In genomic region chr14:91925727-91926121, GRCh38 we compare ENCODE assay signal across 17 cellular contexts. TPM values are rescaled to one million over a fixed set of nuclear protein-coding genes. Genes with fewer than 3 reads are reported as not detected.
DNase-seq lines count a peak whose midpoint lies in the region; ATAC-seq and TF ChIP-seq lines count a peak whose summit lies in the region.
"Had no signal": no experiment of that assay in that cellular context is flagged by ENCODE, and none has a peak within 500 bp of the region (broad histone marks: within the 10 kb centered on the region; RNA-seq: fewer than 3 reads in every experiment).

No MANE protein-coding gene starts in this region.

- no peak for TF ChIP-seq POLR2A in sigmoid colon (IDR thresholded peaks at IDR 0.05)

- H3K4me1 ChIP-seq in left ventricle myocardium inferior (peaks cover 44% of the 10 kb centered on the region), sigmoid colon (peaks cover 0 to 41% (median 7%) of the 10 kb centered on the region in 4 donors), aorta (ENCODE audit: control insufficient read depth in 1 of 2, insufficient read depth in 2 of 2, low read length in 2 of 2) (peaks cover 11 to 19% of the 10 kb centered on the region in 2 donors)

- DNase-seq in left ventricle myocardium inferior (no peak), left cardiac atrium (no peak), coronary artery (ENCODE audit: low spot score) (no peak), sigmoid colon (peak; percentile 58), aorta (peak in 1 of 2 donors; percentile 43)
- DNase-seq: DND-41, NCI-H187, NCI-H226, NCI-H524 treated with DMSO at 0.1 percent for 48 hours, SHP77 treated with DMSO at 0.1 percent for 48 hours had no signal

- H3K27ac ChIP-seq in left ventricle myocardium inferior (replicated peaks): peak overlapping the region; percentile 66
- H3K27ac ChIP-seq in coronary artery: peak overlapping the region; percentile 13 to 70
- peak overlapping the region in 3 of 4 donors; percentile 5 to 39 (median 20) for H3K27ac ChIP-seq in sigmoid colon
- peak overlapping the region; percentile 29 to 64 for H3K27ac ChIP-seq in aorta (ENCODE audit: low read depth in 1 of 2, low read length in 2 of 2)

- ATAC-seq in left cardiac atrium (no peak), aorta (ENCODE audit: low FRiP score) (no peak), GM18873 (IDR thresholded peaks at IDR 0.05; ENCODE audit: low FRiP score, unreplicated experiment) (no peak), HG02938 (IDR thresholded peaks at IDR 0.05; ENCODE audit: unreplicated experiment) (no peak), GM21825 (IDR thresholded peaks at IDR 0.05; ENCODE audit: unreplicated experiment) (no peak)
- ATAC-seq: Panc1 had no signal

- H3K9me3 ChIP-seq in left ventricle myocardium inferior (replicated peaks): no peaks in the 10 kb centered on the region
- no peaks in the 10 kb centered on the region for H3K9me3 ChIP-seq in sigmoid colon
- no peaks in the 10 kb centered on the region for H3K9me3 ChIP-seq in aorta (ENCODE audit: control insufficient read depth, low read length)
- H3K9me3 ChIP-seq: HAP-1 had no signal

- TF ChIP-seq CTCF in left ventricle myocardium inferior (IDR thresholded peaks at IDR 0.05; ENCODE audit: borderline replicate concordance): no peak
- no peak for TF ChIP-seq CTCF in coronary artery (IDR thresholded peaks at IDR 0.05)
- no peak for TF ChIP-seq CTCF in sigmoid colon (IDR thresholded peaks at IDR 0.05)

- H3K36me3 ChIP-seq in left ventricle myocardium inferior: no peaks in the 10 kb centered on the region
- H3K36me3 ChIP-seq in sigmoid colon: no peaks in the 10 kb centered on the region
- H3K36me3 ChIP-seq in aorta (ENCODE audit: control insufficient read depth in 1 of 2, insufficient read depth in 2 of 2, low read length in 1 of 2): no peaks in the 10 kb centered on the region
- H3K36me3 ChIP-seq: HAP-1 had no signal

- H3K27me3 ChIP-seq in left ventricle myocardium inferior (ENCODE audit: low read depth) (peaks cover 29% of the 10 kb centered on the region), sigmoid colon (no peaks in the 10 kb centered on the region), aorta (ENCODE audit: control insufficient read depth in 1 of 2, insufficient read depth in 2 of 2, low read length in 1 of 2) (no peaks in the 10 kb centered on the region)

- 93 to 95% methylated on average over 10 of the region's 10 CpGs for WGBS in sigmoid colon, 2 donors
- WGBS in aorta, 2 donors: 29 to 35% methylated on average over 10 of the region's 10 CpGs

- intact Hi-C loops in left ventricle myocardium inferior (cut with micrococcal nuclease) (no loop called here), left cardiac atrium (cut with DNase I) (no loop called here), sigmoid colon (cut with DNase I) (no loop called here), aorta (cut with DNase I) (loop anchor here in 1 of 2 donors (2.0 kb wide), 1 partner anchor 23 kb away; no protein-coding TSS in a partner anchor)

- H3K4me3 ChIP-seq in left ventricle myocardium inferior (peak overlapping the region; percentile 8), coronary artery (peak overlapping the region; percentile 11), sigmoid colon (no peak overlapping the region), aorta (ENCODE audit: low read length in 2 of 2) (no peak overlapping the region)
- H3K4me3 ChIP-seq: HAP-1 had no signal

- TF ChIP-seq EP300 in sigmoid colon (IDR thresholded peaks at IDR 0.05): no peak

RNA-seq across cellular contexts. Expression of gene FBLN5, which starts 21.8 kb away (rescaled TPM):
- total RNA-seq in left ventricle myocardium inferior: 62.5 TPM
- 100 to 1,000 TPM; 121 to 122 TPM for total RNA-seq in left cardiac atrium
- total RNA-seq in sigmoid colon: 100 to 1,000 TPM in 2 of 4 donors, 10 to 100 TPM in 2; 91.8 to 253 (median 103) TPM
- polyA plus RNA-seq in sigmoid colon: 10 to 100 TPM in 2 of 3 donors, 1 to 10 TPM in 1; 3.0 to 25.8 (median 19.5) TPM
- 100 to 1,000 TPM; 407 to 431 TPM for total RNA-seq in aorta
- 100 to 1,000 TPM; 375 to 735 TPM for polyA plus RNA-seq in aorta

RNA-seq across cellular contexts. Expression of gene TC2N, which starts 58.4 kb away (rescaled TPM):
- total RNA-seq in left ventricle myocardium inferior (4.1 TPM), left cardiac atrium (10 to 100 TPM in 1 of 2 donors, 1 to 10 TPM in 1; 9.8 to 20.8 TPM), sigmoid colon (10 to 100 TPM; 12.1 to 49.2 (median 36.5) TPM), aorta (100 to 1,000 TPM; 126 to 284 TPM)
- polyA plus RNA-seq in sigmoid colon (10 to 100 TPM; 24.9 to 41.6 (median 28.2) TPM), aorta (10 to 100 TPM; 50.7 to 66.4 TPM)
- total RNA-seq: HT1080, LHCN-M2 had no signal

Comparison
In these comparisons a context has a peak if more than half of its experiments do, and no peak if none do; other contexts are left out.
1. H3K4me3 ChIP-seq: peak in left ventricle myocardium inferior (single experiment) and coronary artery (single experiment); none in sigmoid colon (0 of 4) and aorta (0 of 2).
2. Peak in every context shown above with its lines, with median percentiles within 50 percentile points of each other: H3K27ac ChIP-seq.